9 cellular contexts compared by ENCODE assay signal in the genomic region with DNA sequence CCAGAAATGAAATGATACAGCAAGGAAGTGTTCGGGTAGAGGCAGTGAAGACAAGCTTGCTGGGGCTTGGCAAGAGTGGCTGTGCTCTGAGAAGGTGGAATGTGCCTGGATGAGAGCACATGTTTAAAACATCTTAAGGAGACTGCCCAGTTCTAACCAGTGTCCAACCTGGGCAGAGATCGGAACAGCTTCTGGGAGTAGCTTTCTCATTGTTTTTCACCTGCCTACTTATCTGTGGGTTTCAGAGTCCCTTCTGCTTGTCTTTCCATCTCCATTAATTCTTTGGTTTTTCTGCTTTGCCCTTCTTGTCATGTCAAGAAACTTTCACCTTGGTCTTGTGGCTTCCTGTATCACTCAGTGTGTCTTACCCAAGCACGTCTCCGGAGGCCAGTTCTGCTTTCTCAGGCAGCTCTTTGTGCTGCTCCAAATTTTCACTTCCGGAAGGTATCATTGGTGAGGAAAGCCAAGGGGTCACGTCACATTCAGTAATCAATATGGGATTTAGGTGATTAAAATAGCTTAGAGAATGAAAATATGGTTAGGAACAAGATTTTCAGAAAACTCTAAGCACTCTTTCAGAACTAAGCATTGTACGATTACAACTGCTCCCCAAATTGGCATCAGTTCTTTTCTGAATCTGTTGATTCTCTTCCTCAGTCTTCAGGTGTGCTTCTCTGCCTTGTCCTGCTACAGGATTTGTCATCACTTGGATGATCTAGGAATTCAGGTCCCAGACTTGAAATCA. TPM values are rescaled to one million over a fixed set of nuclear protein-coding genes. Genes with fewer than 3 reads are reported as not detected.
DNase-seq lines count a peak whose midpoint lies in the region; ATAC-seq, FAIRE-seq and TF ChIP-seq lines count a peak whose summit lies in the region.
"Had no signal": no experiment of that assay in that cellular context is flagged by ENCODE, and none has a peak within 500 bp of the region (broad histone marks: within the 10 kb centered on the region; RNA-seq: fewer than 3 reads in every experiment).

No MANE protein-coding gene starts in this region.

- H3K27me3 ChIP-seq in endodermal cell (ENCODE audit: control insufficient read depth, insufficient read depth, low read length, poor library complexity, severe bottlenecking): no peaks in the 10 kb centered on the region
- no peaks in the 10 kb centered on the region for H3K27me3 ChIP-seq in vagina

- intact Hi-C loops in vagina (cut with DNase I): no loop called here

- H3K27ac Mint-ChIP-seq in IgD-negative memory B cell (peak overlapping the region in 2 of 3 donors; percentile 2 to 85), endodermal cell (peak overlapping the region; percentile 24)

- TF ChIP-seq POLR2A in vagina (IDR thresholded peaks at IDR 0.05): no peak

- FAIRE-seq in GM18507 (lab: Jason Lieb, UNC): peak; percentile 98

- H3K36me3 Mint-ChIP-seq in IgD-negative memory B cell (no peaks in the 10 kb centered on the region), endodermal cell (ENCODE audit: low read depth) (no peaks in the 10 kb centered on the region)

- 89 to 90% methylated on average over 6 to 7 of the region's 7 CpGs for WGBS in endodermal cell (ENCODE audit: insufficient coverage in 1 of 2, insufficient read length in 1 of 2), 2 experiments

- no peak overlapping the region for H3K9ac ChIP-seq in endodermal cell (ENCODE audit: extremely low read depth, low read length, poor library complexity, severe bottlenecking)

- peak; percentile 37 for DNase-seq in GM18507 (ENCODE audit: extremely low spot score, insufficient read length, low read depth)
- no peak for DNase-seq in endodermal cell
- DNase-seq in DMS153 (lab: John Stamatoyannopoulos, UW): no peak
- no peak for DNase-seq in vagina (ENCODE audit: extremely low spot score in 2 of 2)
- no peak for DNase-seq in middle frontal gyrus (ENCODE audit: extremely low spot score, low spot score)
- no peak for DNase-seq in foreskin fibroblast

- H3K4me1 ChIP-seq in endodermal cell (ENCODE audit: control insufficient read depth, insufficient read depth, low read length) (peaks cover 9% of the 10 kb centered on the region), vagina (no peaks in the 10 kb centered on the region)

- H3K4me3 Mint-ChIP-seq in IgD-negative memory B cell (peak overlapping the region in 2 of 4 donors; percentile 39 to 51), endodermal cell (no peak overlapping the region)

- H3K9me3 ChIP-seq in endodermal cell (ENCODE audit: control insufficient read depth, low read length) (peaks cover 6% of the 10 kb centered on the region), vagina (no peaks in the 10 kb centered on the region)

- peak; percentile 97 for ATAC-seq in GM21528 (IDR thresholded peaks at IDR 0.05; ENCODE audit: low FRiP score, unreplicated experiment)

- TF ChIP-seq CTCF in endodermal cell (conservative IDR thresholded peaks at IDR 0.05): no peak
- no peak for TF ChIP-seq CTCF in vagina (IDR thresholded peaks at IDR 0.05)
- no peak for TF ChIP-seq CTCF in foreskin fibroblast (IDR thresholded peaks at IDR 0.05; ENCODE audit: low read depth, low read length)

- H3K36me3 ChIP-seq in endodermal cell (ENCODE audit: control insufficient read depth, insufficient read depth, low read length) (no peaks in the 10 kb centered on the region), vagina (no peaks in the 10 kb centered on the region)

- H3K27me3 Mint-ChIP-seq in IgD-negative memory B cell (peaks cover 4% of the 10 kb centered on the region), endodermal cell (ENCODE audit: insufficient read depth) (peaks cover 2% of the 10 kb centered on the region)

- H3K4me3 ChIP-seq in endodermal cell (ENCODE audit: low read length) (no peak overlapping the region), vagina (no peak overlapping the region), foreskin fibroblast (ENCODE audit: low read depth in 1 of 2, low read length in 2 of 2) (no peak overlapping the region)

- peaks cover 15 to 23% (median 18%) of the 10 kb centered on the region in 3 donors for H3K4me1 Mint-ChIP-seq in IgD-negative memory B cell
- H3K4me1 Mint-ChIP-seq in endodermal cell: peaks cover 24% of the 10 kb centered on the region

- H3K9me3 Mint-ChIP-seq in IgD-negative memory B cell (peaks cover 0 to 5% (median 0%) of the 10 kb centered on the region in 3 donors), endodermal cell (peaks cover 8% of the 10 kb centered on the region)

- H3K27ac ChIP-seq in endodermal cell (ENCODE audit: low read depth, low read length) (no peak overlapping the region), vagina (no peak overlapping the region)

RNA-seq across cellular contexts. Expression of a gene that starts 5.5 kb away (rescaled TPM):
- not detected for polyA plus RNA-seq in IgD-negative memory B cell
- total RNA-seq in endodermal cell: not detected
- polyA plus RNA-seq in endodermal cell (2013, experiment 1 of 2): not detected
- not detected for polyA plus RNA-seq in endodermal cell (2013, experiment 2 of 2)
- total RNA-seq in vagina: 0.74 TPM
- total RNA-seq: lung microvascular endothelial cell had no signal
